Comparison of ENCODE assay signal across 10 cellular contexts in the genomic region with DNA sequence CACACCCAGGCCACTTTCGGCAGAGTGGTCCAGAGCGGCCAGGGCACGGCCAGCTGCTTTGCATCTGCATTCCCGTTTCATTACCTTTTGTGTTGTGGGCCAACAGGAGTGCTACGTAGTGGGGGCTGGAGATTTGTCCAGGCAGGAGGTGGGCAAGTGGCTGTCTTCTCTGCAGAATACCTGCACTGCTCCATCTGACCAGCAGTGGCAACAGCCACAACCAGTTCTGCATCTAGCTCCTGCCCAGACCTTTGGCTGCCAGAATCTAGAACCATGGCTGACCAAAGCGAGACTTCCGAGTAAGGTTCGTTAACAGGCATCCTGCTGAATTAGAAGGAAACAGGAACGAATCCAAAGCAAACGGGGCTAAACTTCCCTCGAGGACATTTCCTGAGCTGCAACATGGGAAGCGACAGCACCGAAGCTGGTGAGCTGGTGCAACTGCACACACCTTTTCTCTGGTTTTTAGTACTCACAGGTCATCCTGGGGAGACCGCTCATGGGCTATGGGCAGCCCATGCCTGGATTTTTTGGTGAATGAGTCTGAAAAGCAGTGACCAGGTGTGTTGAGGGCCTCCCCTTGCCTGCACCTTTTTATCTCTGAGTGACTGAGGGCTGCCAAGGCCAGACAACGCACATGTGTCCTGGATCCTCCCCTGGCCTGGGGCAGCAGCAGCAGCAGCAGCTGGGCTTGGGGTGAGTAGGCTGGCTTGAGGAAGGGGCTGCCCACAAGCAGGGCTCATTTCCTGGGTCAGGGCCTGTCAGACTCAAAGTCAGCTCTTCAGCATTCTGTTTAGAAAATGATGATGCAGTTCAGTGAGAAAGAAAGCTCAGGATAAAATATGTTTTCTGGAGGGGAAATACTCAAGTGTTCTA. TPM values are rescaled to one million over a fixed set of nuclear protein-coding genes. Genes with fewer than 3 reads are reported as not detected.
DNase-seq lines count a peak whose midpoint lies in the region; ATAC-seq and TF ChIP-seq lines count a peak whose summit lies in the region.
"Had no signal": no experiment of that assay in that cellular context is flagged by ENCODE, and none has a peak within 500 bp of the region (broad histone marks: within the 10 kb centered on the region; RNA-seq: fewer than 3 reads in every experiment).

No MANE protein-coding gene starts in this region.

- TF ChIP-seq CTCF in GM12873 (IDR thresholded peaks at IDR 0.05; ENCODE audit: insufficient read depth, low read depth, low read length, missing control alignments): peak; percentile 63

- ATAC-seq in GM21447 (IDR thresholded peaks at IDR 0.05; ENCODE audit: unreplicated experiment) (peak; percentile 29), HG03442 (IDR thresholded peaks at IDR 0.05; ENCODE audit: unreplicated experiment) (peak; percentile 35)

- DNase-seq in iPS-NIHi11 (ENCODE audit: low spot score) (peak; percentile 33), superior temporal gyrus (ENCODE audit: extremely low spot score) (no peak), dermis blood vessel endothelial cell (no peak), SKM-1 treated with dmso at 0.1 percent for 144 hours (lab: John Stamatoyannopoulos, UW; ENCODE audit: unreplicated experiment) (no peak)
- DNase-seq in activated CD4-positive, alpha-beta T cell treated with anti-CD3 and anti-CD28 coated beads, Interleukin-2, amount 50 U/mL, for 48 hours: no peak
- DNase-seq: activated CD4-positive, alpha-beta memory T cell treated with anti-CD3 and anti-CD28 coated beads for 36 hours; NCI-H1105 had no signal

RNA-seq across cellular contexts. Expression of a gene that starts 10.6 kb away (rescaled TPM):
- 5.4 and 28.1 TPM in 2 replicates for total RNA-seq in dermis blood vessel endothelial cell

RNA-seq across cellular contexts. Expression of a gene that starts 26.6 kb away (rescaled TPM):
- 36.9 and 49.9 TPM in 2 replicates for total RNA-seq in dermis blood vessel endothelial cell
